ENCODE assay signal across 9 cellular contexts in the genomic region with DNA sequence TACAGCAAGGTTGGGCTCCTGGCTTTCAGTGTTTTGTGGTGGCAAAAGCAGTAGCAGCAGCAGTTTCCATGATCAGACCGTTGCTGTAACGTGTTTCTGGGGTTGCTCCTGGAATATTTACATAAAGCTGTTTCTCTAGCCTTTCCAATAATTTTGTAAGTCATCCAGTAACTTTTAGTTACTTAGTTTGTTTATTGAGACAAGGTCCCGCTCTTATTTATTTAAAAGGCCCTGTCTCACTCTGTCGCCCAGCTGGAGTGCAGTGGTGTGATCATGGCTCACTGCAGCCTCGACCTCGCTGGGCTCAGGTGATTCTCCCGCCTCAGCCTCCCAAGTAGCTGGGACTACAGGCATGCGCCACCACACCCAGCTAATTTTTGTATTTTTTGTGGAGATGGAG.
"Had no signal": no experiment of that assay in that cellular context is flagged by ENCODE, and none has a peak within 500 bp of the region (broad histone marks: within the 10 kb centered on the region; RNA-seq: fewer than 3 reads in every experiment).

No MANE protein-coding gene starts in this region.

- FAIRE-seq: K562 had no signal

- H3K27ac ChIP-seq: GM23248, HL-60 had no signal

- H3K4me1 ChIP-seq: HAP-1 had no signal

- H2AFZ ChIP-seq: GM23248 had no signal

- H3K9ac ChIP-seq: GM23248 had no signal

- H3K36me3 ChIP-seq: HAP-1 had no signal

- ATAC-seq: HCT116, K562 had no signal

- H3K4me3 ChIP-seq: GM23248, HAP-1, K562 had no signal

- DNase-seq: GM23248, GOT3, H7, HFFc6, IMR-90 had no signal
